ENCODE assay signal across 1 cellular context in the genomic region with DNA sequence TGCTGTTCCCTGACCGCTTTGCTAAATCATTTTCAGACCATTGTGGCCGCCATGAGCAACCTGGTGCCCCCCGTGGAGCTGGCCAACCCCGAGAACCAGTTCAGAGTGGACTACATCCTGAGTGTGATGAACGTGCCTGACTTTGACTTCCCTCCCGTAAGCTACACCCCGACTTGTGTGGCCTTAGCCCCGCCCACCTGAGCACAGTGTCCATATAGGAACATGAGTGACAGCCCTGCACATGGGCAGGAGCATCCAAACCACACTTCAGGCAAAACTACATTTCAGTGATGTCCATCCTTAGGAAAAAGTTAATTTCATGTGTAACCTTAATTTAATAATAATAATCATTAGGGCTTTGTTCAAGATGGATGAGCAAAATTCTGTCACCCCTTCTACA.
TF ChIP-seq lines count a peak whose summit lies in the region.

No MANE protein-coding gene starts in this region.

TF ChIP-seq in HCT116, 20 proteins besides CTCF, POLR2A, EP300 and RAD21 (continued from another document):
- TF ChIP-seq ELF1 (IDR thresholded peaks at IDR 0.05; ENCODE audit: borderline replicate concordance, low read depth) (no peak), SIN3A (IDR thresholded peaks at IDR 0.05; ENCODE audit: low read depth) (no peak)
